19 cellular contexts compared by ENCODE assay signal in the genomic region with DNA sequence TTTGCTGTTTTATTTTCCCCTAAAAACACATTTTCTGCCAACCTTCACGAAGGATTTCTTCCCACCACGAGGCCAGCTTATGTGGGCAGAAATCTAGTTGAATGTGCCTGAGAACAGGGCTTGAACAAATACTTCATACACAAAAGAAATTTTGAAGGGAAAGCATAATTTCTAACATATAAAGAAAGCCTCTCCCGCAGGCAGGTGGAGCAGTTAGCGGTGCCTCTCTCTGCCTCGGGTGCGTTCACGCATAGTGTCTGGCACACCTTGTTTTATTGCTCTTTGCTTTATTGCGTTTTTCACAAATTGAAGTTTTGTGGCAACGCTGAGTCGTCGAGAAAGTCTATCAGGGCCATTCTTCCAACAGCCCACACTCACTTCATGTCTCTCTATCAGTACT. TPM values are rescaled to one million over a fixed set of nuclear protein-coding genes. Genes with fewer than 3 reads are reported as not detected.
A peak's percentile ranks its signal among the peaks of the same experiment; 100 is the strongest.
DNase-seq lines count a peak whose midpoint lies in the region; ATAC-seq and TF ChIP-seq lines count a peak whose summit lies in the region.
"Had no signal": no experiment of that assay in that cellular context is flagged by ENCODE, and none has a peak within 500 bp of the region (broad histone marks: within the 10 kb centered on the region; RNA-seq: fewer than 3 reads in every experiment).

No MANE protein-coding gene starts in this region.

- H3K4me3 ChIP-seq in colonic mucosa (no peak overlapping the region), lung (no peak overlapping the region)
- H3K4me3 ChIP-seq: MG63 had no signal

- 75 to 88% methylated on average over 11 of the region's 11 CpGs for WGBS in lung, 2 donors

- H3K9ac ChIP-seq in colonic mucosa (ENCODE audit: low read depth in 2 of 2, low read length in 2 of 2) = no peak overlapping the region

- H3K9me3 ChIP-seq in colonic mucosa = no peaks in the 10 kb centered on the region
- peaks cover 0 to 2% of the 10 kb centered on the region in 2 donors for H3K9me3 ChIP-seq in lung (ENCODE audit: control insufficient read depth in 2 of 2, insufficient read depth in 1 of 2, low read length in 1 of 2)
- H3K9me3 ChIP-seq: MG63 had no signal

- TF ChIP-seq CTCF in natural killer cell (IDR thresholded peaks at IDR 0.05) (no peak), colonic mucosa (IDR thresholded peaks at IDR 0.05) (no peak), lung (IDR thresholded peaks at IDR 0.05; ENCODE audit: control extremely low read depth, extremely low read depth) (no peak)

- no peak for ATAC-seq in natural killer cell treated with Interleukin-12 subunit alpha and Interleukin-12 subunit beta and Interleukin-15 and Interleukin-18, amount 100 ng/mL, for 72 hours
- no peak for ATAC-seq in natural killer cell
- no peak for ATAC-seq in lung (ENCODE audit: insufficient read depth, low FRiP score)
- no peak for ATAC-seq in GM18519 (IDR thresholded peaks at IDR 0.05; ENCODE audit: low FRiP score, unreplicated experiment)
- no peak for ATAC-seq in HG03097 (IDR thresholded peaks at IDR 0.05; ENCODE audit: low FRiP score, unreplicated experiment)

- peak overlapping the region; percentile 36 to 91 for H3K27ac Mint-ChIP-seq in natural killer cell treated with Interleukin-12 subunit alpha and Interleukin-12 subunit beta and Interleukin-15 and Interleukin-18, amount 100 ng/mL, for 72 hours
- no peak overlapping the region for H3K27ac Mint-ChIP-seq in natural killer cell
- H3K27ac Mint-ChIP-seq: CD4-positive, CD25-positive, alpha-beta regulatory T cell had no signal

- no peaks in the 10 kb centered on the region for H3K36me3 ChIP-seq in colonic mucosa
- H3K36me3 ChIP-seq in lung (ENCODE audit: control insufficient read depth in 2 of 2, insufficient read depth in 2 of 2, low read length in 2 of 2) = no peaks in the 10 kb centered on the region
- H3K36me3 ChIP-seq: MG63 had no signal

- peaks cover 71 to 75% of the 10 kb centered on the region in 2 donors for H3K4me1 Mint-ChIP-seq in natural killer cell treated with Interleukin-12 subunit alpha and Interleukin-12 subunit beta and Interleukin-15 and Interleukin-18, amount 100 ng/mL, for 72 hours (ENCODE audit: low read depth in 2 of 2)
- peaks cover 58 to 68% of the 10 kb centered on the region in 2 donors for H3K4me1 Mint-ChIP-seq in natural killer cell

- intact Hi-C loops in natural killer cell (cut with micrococcal nuclease) (no loop called here), colonic mucosa (cut with DNase I) (no loop called here)

- H3K4me1 ChIP-seq in colonic mucosa = no peaks in the 10 kb centered on the region
- peaks cover 0 to 1% of the 10 kb centered on the region in 2 donors for H3K4me1 ChIP-seq in lung (ENCODE audit: control insufficient read depth in 2 of 2, insufficient read depth in 2 of 2, low read length in 2 of 2)

- no peaks in the 10 kb centered on the region for H3K36me3 Mint-ChIP-seq in natural killer cell treated with Interleukin-12 subunit alpha and Interleukin-12 subunit beta and Interleukin-15 and Interleukin-18, amount 100 ng/mL, for 72 hours
- no peaks in the 10 kb centered on the region for H3K36me3 Mint-ChIP-seq in natural killer cell
- H3K36me3 Mint-ChIP-seq: CD4-positive, CD25-positive, alpha-beta regulatory T cell had no signal

- H3K27me3 ChIP-seq in colonic mucosa (no peaks in the 10 kb centered on the region), lung (ENCODE audit: control insufficient read depth, insufficient read depth) (no peaks in the 10 kb centered on the region)
- H3K27me3 ChIP-seq: MG63 had no signal

- H3K4me3 Mint-ChIP-seq in natural killer cell treated with Interleukin-12 subunit alpha and Interleukin-12 subunit beta and Interleukin-15 and Interleukin-18, amount 100 ng/mL, for 72 hours = no peak overlapping the region
- no peak overlapping the region for H3K4me3 Mint-ChIP-seq in natural killer cell
- H3K4me3 Mint-ChIP-seq: CD4-positive, CD25-positive, alpha-beta regulatory T cell had no signal

- H3K9me3 Mint-ChIP-seq in natural killer cell treated with Interleukin-12 subunit alpha and Interleukin-12 subunit beta and Interleukin-15 and Interleukin-18, amount 100 ng/mL, for 72 hours = no peaks in the 10 kb centered on the region
- no peaks in the 10 kb centered on the region for H3K9me3 Mint-ChIP-seq in natural killer cell
- H3K9me3 Mint-ChIP-seq: CD4-positive, CD25-positive, alpha-beta regulatory T cell had no signal

- no peak overlapping the region for H3K27ac ChIP-seq in colonic mucosa
- no peak overlapping the region for H3K27ac ChIP-seq in lung (ENCODE audit: low read depth in 1 of 2, low read length in 1 of 2)

- H3K27me3 Mint-ChIP-seq in natural killer cell treated with Interleukin-12 subunit alpha and Interleukin-12 subunit beta and Interleukin-15 and Interleukin-18, amount 100 ng/mL, for 72 hours = no peaks in the 10 kb centered on the region
- H3K27me3 Mint-ChIP-seq in natural killer cell (ENCODE audit: low read depth in 2 of 2) = no peaks in the 10 kb centered on the region
- H3K27me3 Mint-ChIP-seq: CD4-positive, CD25-positive, alpha-beta regulatory T cell had no signal

- no peak for DNase-seq in natural killer cell treated with Interleukin-12 subunit alpha and Interleukin-12 subunit beta and Interleukin-15 and Interleukin-18, amount 100 ng/mL, for 72 hours (ENCODE audit: low spot score)
- DNase-seq in natural killer cell (no peak), colonic mucosa (peak; percentile 13), lung (ENCODE audit: low spot score) (peak; percentile 7)
- no peak for DNase-seq in stimulated activated CD4-positive, alpha-beta T cell treated with anti-CD3 and anti-CD28 coated beads, Interleukin-4, amount 100 ng/mL, for 1 hour
- DNase-seq: CD4-positive, CD25-positive, alpha-beta regulatory T cell; EL; Karpas-422; MG63; NCI-H1092; NCI-H146; NCI-H2081 treated with DMSO at 0.1 percent for 48 hours; NCI-H345; NCI-H526; NK-92 treated with Interleukin-12 subunit alpha and Interleukin-12 subunit beta, amount 100 ng/mL, for 24 hours; SHP77 treated with DMSO at 0.1 percent for 48 hours had no signal

RNA-seq across cellular contexts. Expression of a gene that starts 7.0 kb away (rescaled TPM):
- 10 to 100 TPM; 31.4 to 41.3 TPM for total RNA-seq in natural killer cell treated with Interleukin-12 subunit alpha and Interleukin-12 subunit beta and Interleukin-15 and Interleukin-18, amount 100 ng/mL, for 72 hours
- 10 to 100 TPM; 49.9 to 57.4 (median 52.8) TPM for total RNA-seq in natural killer cell
- 1 to 10 TPM; 3.5 to 8.2 TPM for total RNA-seq in colonic mucosa
- total RNA-seq in lung = 10 to 100 TPM; 29.2 to 37.4 TPM
- polyA plus RNA-seq in lung = 10 to 100 TPM in 1 of 2 donors, 1 to 10 TPM in 1; 9.8 to 48.4 TPM

RNA-seq across cellular contexts. Expression of a gene that starts 54.4 kb away (rescaled TPM):
- not detected for total RNA-seq in natural killer cell treated with Interleukin-12 subunit alpha and Interleukin-12 subunit beta and Interleukin-15 and Interleukin-18, amount 100 ng/mL, for 72 hours
- total RNA-seq in natural killer cell (under 1 TPM in 1 of 3 donors, not detected in 2; 0.16 TPM), colonic mucosa (1 to 10 TPM; 1.9 to 3.3 TPM), lung (1 to 10 TPM; 1.2 to 1.3 TPM)
- under 1 TPM; 0.31 to 0.33 TPM for polyA plus RNA-seq in lung
- total RNA-seq: HT-29 had no signal
- polyA plus RNA-seq: CD4-positive, CD25-positive, alpha-beta regulatory T cell had no signal

Comparison
In these comparisons a context has a peak if more than half of its experiments do, and no peak if none do; other contexts are left out.
1. H3K27ac Mint-ChIP-seq: peak in natural killer cell treated with Interleukin-12 subunit alpha and Interleukin-12 subunit beta and Interleukin-15 and Interleukin-18, amount 100 ng/mL, for 72 hours (2 of 2); none in natural killer cell (0 of 2).
2. DNase-seq: peak in colonic mucosa (single experiment) and lung (single experiment); none in natural killer cell treated with Interleukin-12 subunit alpha and Interleukin-12 subunit beta and Interleukin-15 and Interleukin-18, amount 100 ng/mL, for 72 hours (single experiment), natural killer cell (single experiment) and stimulated activated CD4-positive, alpha-beta T cell treated with anti-CD3 and anti-CD28 coated beads, Interleukin-4, amount 100 ng/mL, for 1 hour (single experiment).